15 cellular contexts compared by ENCODE assay signal in the genomic region with DNA sequence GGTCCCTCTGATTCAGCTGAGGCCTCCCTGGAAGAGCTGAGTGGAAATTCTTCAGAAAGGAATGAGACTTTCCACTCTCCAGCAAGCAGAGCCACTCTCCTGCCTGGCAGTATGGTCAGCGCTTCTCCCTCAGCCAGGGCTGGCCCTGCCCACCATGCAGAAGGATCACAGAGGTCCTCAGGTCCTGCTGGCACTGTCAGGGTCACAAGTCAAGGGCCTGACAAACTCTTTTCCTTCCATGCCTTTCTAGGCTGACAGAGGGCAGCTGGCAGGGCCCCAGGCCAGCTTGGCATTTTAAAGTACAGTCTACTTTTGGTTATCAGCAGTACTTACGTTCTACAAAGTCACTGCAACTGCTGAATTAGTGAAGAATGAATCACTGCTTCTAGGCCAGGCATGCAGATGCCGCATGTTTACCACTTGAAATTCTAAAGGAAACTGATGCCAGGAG.
DNase-seq lines count a peak whose midpoint lies in the region; ATAC-seq lines count a peak whose summit lies in the region.
"Had no signal": no experiment of that assay in that cellular context is flagged by ENCODE, and none has a peak within 500 bp of the region (broad histone marks: within the 10 kb centered on the region; RNA-seq: fewer than 3 reads in every experiment).

No MANE protein-coding gene starts in this region.

- no peak for ATAC-seq in HG02870 (IDR thresholded peaks at IDR 0.05; ENCODE audit: unreplicated experiment)
- ATAC-seq: activated CD8-positive, alpha-beta T cell treated with anti-CD3 and anti-CD28 coated beads, Interleukin-2, amount 10 ng/mL, durations not matched to agents 7 days and 5 days had no signal

- DNase-seq in AG08396 (ENCODE audit: low spot score), result peak; percentile 51
- peak; percentile 87 for DNase-seq in NCI-H226
- DNase-seq in fibroblast of gingiva (ENCODE audit: low read depth), result peak; percentile 56
- DNase-seq in myocyte (ENCODE audit: low read depth), result peak; percentile 61
- DNase-seq in C1 segment of cervical spinal cord (lab: John Stamatoyannopoulos, UW), result no peak
- DNase-seq in NCI-H1105 treated with DMSO at 0.1 percent for 48 hours (lab: John Stamatoyannopoulos, UW), result no peak
- DNase-seq in DMS53 treated with DMSO at 0.1 percent for 48 hours (lab: John Stamatoyannopoulos, UW; ENCODE audit: unreplicated experiment), result no peak
- DNase-seq: ACHN; activated CD8-positive, alpha-beta T cell treated with anti-CD3 and anti-CD28 coated beads, Interleukin-2, amount 10 ng/mL, durations not matched to agents 7 days and 5 days; DMS 273 treated with DMSO at 0.1 percent for 48 hours; hypothalamus; mammary epithelial cell; NCI-H2081; occipital lobe had no signal

Comparison
In these comparisons a context has a peak if more than half of its experiments do, and no peak if none do; other contexts are left out.
1. DNase-seq: peak in AG08396 (single experiment), NCI-H226 (single experiment), fibroblast of gingiva (single experiment) and myocyte (single experiment); none in C1 segment of cervical spinal cord (0 of 14), NCI-H1105 treated with DMSO at 0.1 percent for 48 hours (single experiment) and DMS53 treated with DMSO at 0.1 percent for 48 hours (single experiment).